ENCODE assay signal across 24 cellular contexts in the genomic region with DNA sequence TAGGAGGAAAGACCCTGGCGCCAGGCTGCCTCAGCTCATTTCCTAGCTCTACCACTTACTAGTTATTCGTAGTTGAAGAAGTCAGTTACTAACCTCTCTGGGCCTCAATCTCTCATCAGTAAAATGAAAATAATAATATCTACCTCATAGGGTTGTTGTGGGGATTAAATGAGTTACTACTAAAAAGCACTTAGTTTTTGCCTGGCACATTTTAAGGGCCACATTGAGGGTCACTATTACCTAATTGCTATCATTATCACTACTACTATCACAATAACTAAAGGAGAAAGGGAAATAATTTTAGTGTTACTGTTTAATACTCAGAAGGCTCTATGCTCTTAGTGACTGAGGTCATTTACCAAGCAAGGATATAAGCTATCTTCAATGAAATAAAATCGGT. TPM values are rescaled to one million over a fixed set of nuclear protein-coding genes. Genes with fewer than 3 reads are reported as not detected.
DNase-seq lines count a peak whose midpoint lies in the region; ATAC-seq, FAIRE-seq and TF ChIP-seq lines count a peak whose summit lies in the region.
"Had no signal": no experiment of that assay in that cellular context is flagged by ENCODE, and none has a peak within 500 bp of the region (broad histone marks: within the 10 kb centered on the region; RNA-seq: fewer than 3 reads in every experiment).

No MANE protein-coding gene starts in this region.

- POLR2A ChIA-PET in K562 (lab: Yijun Ruan, JAX) = interaction anchor here (0.9 to 2.0 kb wide), 6 partner anchors 12 to 156 kb away, joined by 3 to 7 read pairs (median 4); no protein-coding TSS in a partner anchor

- H3K9me3 Mint-ChIP-seq in neural crest cell = no peaks in the 10 kb centered on the region
- H3K9me3 Mint-ChIP-seq: CD8-positive, alpha-beta T cell; GM23338; H9; HFFc6 had no signal

- intact Hi-C loops in K562 (cut with micrococcal nuclease) = no loop called here

- peaks cover 15% of the 10 kb centered on the region for H3K36me3 Mint-ChIP-seq in neural crest cell (ENCODE audit: low read depth)

- H3K27ac Mint-ChIP-seq in neural crest cell (ENCODE audit: unreplicated experiment) = peak overlapping the region; percentile 24
- H3K27ac Mint-ChIP-seq: B cell; CD4-positive, CD25-positive, alpha-beta regulatory T cell; CD8-positive, alpha-beta T cell; GM23338; H9; HFFc6 had no signal

- no peak for TF ChIP-seq RAD21 in K562 (CRISPR knock-in tag; conservative IDR thresholded peaks at IDR 0.05 in 1 of 2, IDR thresholded peaks at IDR 0.05 in 1 of 2)

- TF ChIP-seq EP300 in K562 (IDR thresholded peaks at IDR 0.05; ENCODE audit: low read length) = no peak

- H3K9me3 ChIP-seq in K562 (replicated peaks; ENCODE audit: control insufficient read depth, insufficient read depth, low read depth, low read length) = no peaks in the 10 kb centered on the region
- H3K9me3 ChIP-seq: Caco-2 had no signal

- 84% methylated on average over 3 of the region's 3 CpGs for WGBS in K562 (ENCODE audit: insufficient coverage, low coverage, missing lambda C conversion rate)

- no peak for TF ChIP-seq POLR2A in K562 (conservative IDR thresholded peaks at IDR 0.05)
- TF ChIP-seq POLR2A in GM12891 (IDR thresholded peaks at IDR 0.05; ENCODE audit: low read depth, low read length) = no peak

- peaks cover 0 to 3% of the 10 kb centered on the region in 2 experiments; a peak in 1 of 5 replicates for H3K4me1 ChIP-seq in K562 (replicated peaks in 1 of 2; ENCODE audit: control insufficient read depth in 2 of 2, insufficient read depth in 2 of 2, low read length in 2 of 2)
- H3K4me1 ChIP-seq: BLaER1 had no signal

- H3K27me3 Mint-ChIP-seq in neural crest cell (ENCODE audit: low read depth) = no peaks in the 10 kb centered on the region
- H3K27me3 Mint-ChIP-seq: B cell; CD4-positive, CD25-positive, alpha-beta regulatory T cell had no signal

- no TSS peak for BruUV-seq in K562 (replicated peaks; lab: Mats Ljungman, UMichigan)

- peaks cover 4% of the 10 kb centered on the region for H3K4me1 Mint-ChIP-seq in neural crest cell

- peaks cover 75% of the 10 kb centered on the region for H3K36me3 ChIP-seq in K562 (ENCODE audit: control insufficient read depth, insufficient read depth, low read length)

- H3K79me2 ChIP-seq in K562 (ENCODE audit: control insufficient read depth, insufficient read depth, low read length) = peaks cover 95% of the 10 kb centered on the region

- peaks cover 4% of the 10 kb centered on the region for H4K20me1 ChIP-seq in K562 (replicated peaks; ENCODE audit: control insufficient read depth, insufficient read depth, low read length)

- no peaks in the 10 kb centered on the region for H3K9me1 ChIP-seq in K562 (ENCODE audit: control insufficient read depth, insufficient read depth, low read length)

- no peak for ATAC-seq in K562
- ATAC-seq in HG03354 (IDR thresholded peaks at IDR 0.05; ENCODE audit: poor library complexity, severe bottlenecking, unreplicated experiment) = no peak
- ATAC-seq: CD8-positive, alpha-beta T cell; GM12878; GM23338; HCT116 had no signal

- H3K4me3 Mint-ChIP-seq in neural crest cell = no peak overlapping the region
- H3K4me3 Mint-ChIP-seq: B cell; CD4-positive, CD25-positive, alpha-beta regulatory T cell; CD8-positive, alpha-beta T cell; GM23338; H9; HFFc6 had no signal

- H3K4me3 ChIP-seq in K562 = no peak overlapping the region
- H3K4me3 ChIP-seq: BLaER1, GM12878, GM23338 had no signal

- TF ChIP-seq CTCF in K562 (IDR thresholded peaks at IDR 0.05 in 2 of 3, conservative IDR thresholded peaks at IDR 0.05 in 1 of 3; ENCODE audit: insufficient read depth in 2 of 3, low read depth in 1 of 3, low read length in 3 of 3) (no peak), neural crest cell (conservative IDR thresholded peaks at IDR 0.05) (no peak)

- no peak overlapping the region for H3K27ac ChIP-seq in K562 (ENCODE audit: extremely low read depth, low read depth, low read length)
- H3K27ac ChIP-seq: 22Rv1, BLaER1 had no signal

- CTCF ChIA-PET in K562 (lab: Yijun Ruan, JAX; ENCODE audit: low intra/inter-chr PET ratio) = no interaction called here

- DNase-seq in NCI-H510A (lab: John Stamatoyannopoulos, UW) = peak; percentile 51
- no peak for DNase-seq in NCI-H510A treated with DMSO at 0.1 percent for 48 hours (lab: John Stamatoyannopoulos, UW)
- DNase-seq in K562 (ENCODE audit: extremely low read depth in 1 of 4, low spot score in 3 of 4) = no peak
- DNase-seq in neural crest cell (ENCODE audit: low read depth, low spot score) = no peak
- no peak for DNase-seq in GM12891 (ENCODE audit: insufficient read length, low spot score)
- no peak for DNase-seq in pons (ENCODE audit: low spot score)
- DNase-seq: Caco-2; CD4-positive, CD25-positive, alpha-beta regulatory T cell; CD8-positive, alpha-beta T cell; DMS153; EL; GDM1; H9; HFFc6 had no signal

- no peak overlapping the region for H2AFZ ChIP-seq in K562 (ENCODE audit: low read depth, low read length)
- H2AFZ ChIP-seq: GM23338 had no signal

- no peaks in the 10 kb centered on the region for H3K27me3 ChIP-seq in K562 (ENCODE audit: control insufficient read depth in 2 of 2, insufficient read depth in 2 of 2, low read length in 2 of 2)
- H3K27me3 ChIP-seq: BLaER1 had no signal

- no peak overlapping the region for H3K9ac ChIP-seq in K562 (ENCODE audit: insufficient read depth in 1 of 2, low read depth in 2 of 2, low read length in 2 of 2)
- H3K9ac ChIP-seq: BLaER1 had no signal

- in situ Hi-C loops in K562 (cut with MboI) = no loop called here

- FAIRE-seq in K562 (lab: Jason Lieb, UNC) = no peak
- no peak for FAIRE-seq in GM12891 (lab: Jason Lieb, UNC)
- FAIRE-seq: A204.1, GM12878, GM18507 had no signal

- no peak overlapping the region for H3K4me2 ChIP-seq in K562 (ENCODE audit: insufficient read depth, low read length)
- H3K4me2 ChIP-seq: BLaER1, GM23338 had no signal

TF ChIP-seq in K562, 482 proteins besides CTCF, POLR2A, EP300 and RAD21 (continues in another document):
- TF ChIP-seq RBM25 (IDR thresholded peaks at IDR 0.05; ENCODE audit: low read depth, low read length, severe bottlenecking) = peak; percentile 24

TF ChIP-seq in GM12891, 5 proteins besides CTCF, POLR2A, EP300 and RAD21:
- TF ChIP-seq PAX5 (IDR thresholded peaks at IDR 0.05; ENCODE audit: insufficient read depth, low read length, severe bottlenecking) (no peak), SPI1 (IDR thresholded peaks at IDR 0.05; ENCODE audit: low read depth, low read length) (no peak), TAF1 (IDR thresholded peaks at IDR 0.05; ENCODE audit: low read depth, low read length) (no peak), POLR2AphosphoS5 (IDR thresholded peaks at IDR 0.05; ENCODE audit: low read depth, low read length) (no peak), POU2F2 (IDR thresholded peaks at IDR 0.05; ENCODE audit: low read depth, low read length) (no peak)
TF ChIP-seq in GM12891: peak in this region for 0.

RNA-seq across cellular contexts. Expression of gene TRIT1, which starts 25.0 kb away (rescaled TPM):
- 76.0 and 139 TPM in 2 replicates for total RNA-seq in K562 (2011; cell fraction: chromatin; rRNA removed; ENCODE audit: low replicate concordance)
- 71.9 and 78.4 TPM in 2 replicates for total RNA-seq in K562 (2011; cell fraction: nucleolus; rRNA removed)
- 85.4 and 109 TPM in 2 replicates for total RNA-seq in K562 (2011; cell fraction: nucleoplasm; rRNA removed)
- 67.5 and 71.3 TPM in 2 replicates for total RNA-seq in K562 (2014; rRNA removed)
- total RNA-seq in K562 (2014; rRNA removed; fragmentation: Illumina TruSeq; extraction: Trizol) = 84.0 and 103 TPM in 2 replicates
- total RNA-seq in K562 (2015; rRNA removed; fragmentation: Illumina TruSeq; extraction: Trizol) = 66.7 and 67.6 TPM in 2 replicates
- 57.5 and 58.4 TPM in 2 replicates for total RNA-seq in K562 (2021)
- polyA plus RNA-seq in K562 (2011; rRNA removed) = 87.3 and 88.3 TPM in 2 replicates
- polyA plus RNA-seq in K562 (2011; cell fraction: cytosol; rRNA removed) = 24.8 and 44.1 TPM in 2 replicates
- 69.2 and 92.0 TPM in 2 replicates for polyA plus RNA-seq in K562 (2011; cell fraction: nucleus; rRNA removed)
- 45.6 and 47.5 TPM in 2 replicates for polyA plus RNA-seq in K562 (2012)
- 75.1 and 76.5 TPM in 2 replicates for polyA plus RNA-seq in K562 (2014; fragmentation: Illumina TruSeq; extraction: Trizol)
- 10 to 100 TPM; 27.9 to 58.3 TPM for polyA plus RNA-seq in K562 (2014; fragmentation: Nextera tagmentation; extraction: Ambion mirVana)
- 66.4 and 72.1 TPM in 2 replicates for polyA plus RNA-seq in K562 (2014; rRNA removed)
- polyA minus RNA-seq in K562 (2011; rRNA and poly(A)+ RNA removed) = 103 and 116 TPM in 2 replicates
- polyA minus RNA-seq in K562 (2011; cell fraction: cytosol; rRNA and poly(A)+ RNA removed) = 36.2 and 48.7 TPM in 2 replicates
- polyA minus RNA-seq in K562 (2011; cell fraction: nucleus; rRNA and poly(A)+ RNA removed) = 78.8 and 98.3 TPM in 2 replicates
- total RNA-seq in neural crest cell = 35.4 and 35.9 TPM in 2 replicates
- 20.9 TPM for polyA plus RNA-seq in GM12891 (2012; ENCODE audit: low read depth, missing spikeins)

RNA-seq across cellular contexts. Expression of gene MYCL, which starts 43.4 kb away (rescaled TPM):
- 17.1 and 25.1 TPM in 2 replicates for total RNA-seq in K562 (2011; cell fraction: chromatin; rRNA removed; ENCODE audit: low replicate concordance)
- total RNA-seq in K562 (2011; cell fraction: nucleolus; rRNA removed) = 30.7 and 32.6 TPM in 2 replicates
- total RNA-seq in K562 (2011; cell fraction: nucleoplasm; rRNA removed) = 27.3 and 29.5 TPM in 2 replicates
- 18.8 and 22.5 TPM in 2 replicates for total RNA-seq in K562 (2014; rRNA removed)
- total RNA-seq in K562 (2014; rRNA removed; fragmentation: Illumina TruSeq; extraction: Trizol) = 12.8 and 13.2 TPM in 2 replicates
- total RNA-seq in K562 (2015; rRNA removed; fragmentation: Illumina TruSeq; extraction: Trizol) = 3.8 and 4.3 TPM in 2 replicates
- 19.7 and 22.0 TPM in 2 replicates for total RNA-seq in K562 (2021)
- 11.2 and 14.9 TPM in 2 replicates for polyA plus RNA-seq in K562 (2011; rRNA removed)
- 12.4 and 15.8 TPM in 2 replicates for polyA plus RNA-seq in K562 (2011; cell fraction: cytosol; rRNA removed)
- polyA plus RNA-seq in K562 (2011; cell fraction: nucleus; rRNA removed) = 12.3 and 20.0 TPM in 2 replicates
- 6.2 and 30.6 TPM in 2 replicates for polyA plus RNA-seq in K562 (2012)
- 14.7 and 15.4 TPM in 2 replicates for polyA plus RNA-seq in K562 (2014; fragmentation: Illumina TruSeq; extraction: Trizol)
- polyA plus RNA-seq in K562 (2014; fragmentation: Nextera tagmentation; extraction: Ambion mirVana) = 1 to 10 TPM; 3.5 to 4.0 TPM
- polyA plus RNA-seq in K562 (2014; rRNA removed) = 17.1 and 18.2 TPM in 2 replicates
- polyA minus RNA-seq in K562 (2011; rRNA and poly(A)+ RNA removed) = 12.1 and 17.8 TPM in 2 replicates
- 6.6 and 8.7 TPM in 2 replicates for polyA minus RNA-seq in K562 (2011; cell fraction: cytosol; rRNA and poly(A)+ RNA removed)
- 15.6 and 34.1 TPM in 2 replicates for polyA minus RNA-seq in K562 (2011; cell fraction: nucleus; rRNA and poly(A)+ RNA removed)
- total RNA-seq in neural crest cell = 23.0 and 25.8 TPM in 2 replicates
- polyA plus RNA-seq in GM12891 (2012; ENCODE audit: low read depth, missing spikeins) = 1.2 TPM
- total RNA-seq: CD4-positive, CD25-positive, alpha-beta regulatory T cell; H4 had no signal
